Comparison of ENCODE assay signal across 28 cellular contexts in genomic region chr1:33529957-33530356, GRCh38.
"Had no signal": no experiment of that assay in that cellular context is flagged by ENCODE, and none has a peak within 500 bp of the region (broad histone marks: within the 10 kb centered on the region; RNA-seq: fewer than 3 reads in every experiment).

No MANE protein-coding gene starts in this region.

- DNase-seq: colonic mucosa; cortex of kidney; dermis blood vessel endothelial cell; dorsolateral prefrontal cortex; effector CD4-positive, alpha-beta T cell; effector CD8-positive, alpha-beta T cell; effector memory CD4-positive, alpha-beta T cell; effector memory CD8-positive, alpha-beta T cell; endodermal cell; erythroblast; esophagus squamous epithelium; foreskin fibroblast; foreskin keratinocyte; foreskin melanocyte; gastrocnemius medialis; glutamatergic neuron; head of caudate nucleus; heart left ventricle; heart right ventricle had no signal

- H3K4me3 Mint-ChIP-seq: dendritic cell treated with granulocyte-macrophage colony-stimulating factor and Interleukin-4, amounts not matched to agents 40 ng/mL and 50 ng/mL, for 4 days; effector memory CD8-positive, alpha-beta T cell; endodermal cell had no signal

- H3K4me3 ChIP-seq: colonic mucosa, coronary artery, dorsolateral prefrontal cortex, esophagus muscularis mucosa, esophagus squamous epithelium, gastrocnemius medialis, gastroesophageal sphincter, heart left ventricle, heart right ventricle, hepatocyte had no signal

- H2AFZ ChIP-seq: hepatocyte had no signal

- FAIRE-seq: colon, endothelial cell of umbilical vein, frontal cortex had no signal

- H3K27me3 ChIP-seq: colonic mucosa, esophagus muscularis mucosa, gastrocnemius medialis, gastroesophageal sphincter, heart left ventricle, heart right ventricle, hepatocyte had no signal

- H3K27ac ChIP-seq: colonic mucosa, coronary artery, dorsolateral prefrontal cortex, epithelial cell of prostate, esophagus muscularis mucosa, esophagus squamous epithelium, foreskin keratinocyte, gastrocnemius medialis, gastroesophageal sphincter, heart left ventricle, heart right ventricle, hepatocyte had no signal

- H3K4me1 ChIP-seq: colonic mucosa, esophagus muscularis mucosa, esophagus squamous epithelium, foreskin keratinocyte, gastrocnemius medialis, gastroesophageal sphincter, heart left ventricle, heart right ventricle had no signal

- H3K79me2 ChIP-seq: hepatocyte had no signal

- H3K9me3 Mint-ChIP-seq: dendritic cell treated with granulocyte-macrophage colony-stimulating factor and Interleukin-4, amounts not matched to agents 40 ng/mL and 50 ng/mL, for 4 days; effector memory CD8-positive, alpha-beta T cell had no signal

- H3K9me3 ChIP-seq: colonic mucosa, esophagus muscularis mucosa, esophagus squamous epithelium, gastrocnemius medialis, gastroesophageal sphincter, heart left ventricle, heart right ventricle had no signal

- H3K27ac Mint-ChIP-seq: dendritic cell treated with granulocyte-macrophage colony-stimulating factor and Interleukin-4, amounts not matched to agents 40 ng/mL and 50 ng/mL, for 4 days; effector memory CD8-positive, alpha-beta T cell; endodermal cell had no signal

- H3K36me3 ChIP-seq: colonic mucosa, esophagus muscularis mucosa, esophagus squamous epithelium, gastrocnemius medialis, gastroesophageal sphincter, heart left ventricle, heart right ventricle had no signal

- H3K4me2 ChIP-seq: hepatocyte had no signal

- H3K4me1 Mint-ChIP-seq: endodermal cell had no signal
